9 cellular contexts compared by ENCODE assay signal in the genomic region with DNA sequence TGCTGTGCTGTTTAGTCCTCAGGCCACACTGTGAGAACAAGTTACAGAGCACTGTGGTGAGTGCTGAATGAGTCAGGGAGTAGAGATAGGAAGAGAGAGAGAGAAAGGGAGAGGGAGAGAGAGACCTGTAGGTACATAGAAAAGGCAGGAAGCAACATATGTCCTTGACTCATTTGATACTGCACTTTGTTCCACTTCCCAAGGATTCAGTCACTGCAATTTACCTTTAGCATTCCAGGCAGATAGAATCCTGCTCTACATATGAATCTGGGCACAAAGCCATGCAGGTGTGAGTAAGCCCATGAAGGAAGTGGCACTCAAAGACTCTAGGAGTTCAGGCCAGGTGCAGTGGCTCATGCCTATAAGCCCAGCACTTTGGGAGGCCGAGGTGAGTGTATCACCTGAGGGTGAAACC. TPM values are rescaled to one million over a fixed set of nuclear protein-coding genes. Genes with fewer than 3 reads are reported as not detected.
A peak's percentile ranks its signal among the peaks of the same experiment; 100 is the strongest.
DNase-seq lines count a peak whose midpoint lies in the region; ATAC-seq, FAIRE-seq and TF ChIP-seq lines count a peak whose summit lies in the region.
"Had no signal": no experiment of that assay in that cellular context is flagged by ENCODE, and none has a peak within 500 bp of the region (broad histone marks: within the 10 kb centered on the region; RNA-seq: fewer than 3 reads in every experiment).

No MANE protein-coding gene starts in this region.

- peak; percentile 85 for DNase-seq in DMS153 (lab: John Stamatoyannopoulos, UW)
- DNase-seq in M059J (ENCODE audit: low read depth) = peak; percentile 40
- DNase-seq in activated CD8-positive, alpha-beta T cell treated with anti-CD3 and anti-CD28 coated beads for 36 hours = peak; percentile 26
- DNase-seq in HepG2 (ENCODE audit: low spot score) = peak; percentile 20
- no peak for DNase-seq in dorsolateral prefrontal cortex
- DNase-seq in activated effector memory CD4-positive, alpha-beta T cell treated with anti-CD3 and anti-CD28 coated beads, Interleukin-2, amount 50 U/mL, for 16 hours = no peak
- DNase-seq in progenitor cell of endocrine pancreas (ENCODE audit: low spot score, unreplicated experiment) = no peak
- no peak for DNase-seq in D721Med (ENCODE audit: insufficient read length, low spot score)

- no peak overlapping the region for H3K9ac ChIP-seq in HepG2 (ENCODE audit: insufficient read depth, low read depth, low read length)

- intact Hi-C loops in activated CD8-positive, alpha-beta T cell treated with anti-CD3 and anti-CD28 coated beads for 36 hours (cut with micrococcal nuclease) = loop anchor here (2.0 to 5.0 kb wide), 2 partner anchors 37 to 133 kb away; no protein-coding TSS in a partner anchor
- intact Hi-C loops in HepG2 (cut with micrococcal nuclease; ENCODE audit: unreplicated experiment) (no loop called here), dorsolateral prefrontal cortex (cut with DNase I) (no loop called here)

- H3K9me3 ChIP-seq in HepG2 (ENCODE audit: low read length) = no peaks in the 10 kb centered on the region

- TF ChIP-seq RAD21 in HepG2 (CRISPR knock-in tag; IDR thresholded peaks at IDR 0.05) = no peak

- no peak for ATAC-seq in activated CD8-positive, alpha-beta T cell treated with anti-CD3 and anti-CD28 coated beads for 36 hours
- peak; percentile 66 for ATAC-seq in HepG2

- WGBS in HepG2 (ENCODE audit: low lambda C conversion rate) = 23% methylated on average over 1 of the region's 1 CpG

- CTCF ChIA-PET in activated CD8-positive, alpha-beta T cell treated with anti-CD3 and anti-CD28 coated beads for 36 hours (lab: Charles Lee) = interaction anchor here (1.1 to 1.2 kb wide), 2 partner anchors 7 to 132 kb away, joined by 5 to 9 read pairs; no protein-coding TSS in a partner anchor
- CTCF ChIA-PET in HepG2 (lab: Yijun Ruan, JAX; ENCODE audit: low intra/inter-chr PET ratio, low total read pairs) = no interaction called here

- H2AFZ ChIP-seq in HepG2 (ENCODE audit: low read length) = no peak overlapping the region

- H3K27me3 ChIP-seq in HepG2 (ENCODE audit: control insufficient read depth in 1 of 2, insufficient read depth in 2 of 2, low read length in 2 of 2) (peaks cover 0 to 3% of the 10 kb centered on the region in 2 experiments; a peak in 1 of 5 replicates), dorsolateral prefrontal cortex (peaks cover 0 to 6% (median 0%) of the 10 kb centered on the region in 45 donors)

- POLR2A ChIA-PET in activated CD8-positive, alpha-beta T cell treated with anti-CD3 and anti-CD28 coated beads for 36 hours (lab: Charles Lee) = interaction anchor here (1.2 to 1.4 kb wide), 2 partner anchors 30 to 133 kb away, joined by 4 read pairs; no protein-coding TSS in a partner anchor
- POLR2A ChIA-PET in HepG2 (lab: Yijun Ruan, JAX) = no interaction called here

- peaks cover 11% of the 10 kb centered on the region for H3K4me1 ChIP-seq in HepG2 (ENCODE audit: insufficient read depth, low read length)

- H3K36me3 Mint-ChIP-seq in activated CD8-positive, alpha-beta T cell treated with anti-CD3 and anti-CD28 coated beads for 36 hours (ENCODE audit: low read depth) = peaks cover 1% of the 10 kb centered on the region
- H3K36me3 Mint-ChIP-seq in progenitor cell of endocrine pancreas (ENCODE audit: insufficient read depth) = no peaks in the 10 kb centered on the region

- H3K79me2 ChIP-seq in HepG2 (ENCODE audit: insufficient read depth, low read length) = no peaks in the 10 kb centered on the region

- peak overlapping the region; percentile 75 for H3K4me3 Mint-ChIP-seq in activated CD8-positive, alpha-beta T cell treated with anti-CD3 and anti-CD28 coated beads for 36 hours
- no peak overlapping the region for H3K4me3 Mint-ChIP-seq in progenitor cell of endocrine pancreas (ENCODE audit: low read depth)

- H3K27ac ChIP-seq in HepG2 (ENCODE audit: extremely low read length, insufficient read depth, low read length) (no peak overlapping the region), dorsolateral prefrontal cortex (no peak overlapping the region)

- no peaks in the 10 kb centered on the region for H3K27me3 Mint-ChIP-seq in activated CD8-positive, alpha-beta T cell treated with anti-CD3 and anti-CD28 coated beads for 36 hours
- peaks cover 2% of the 10 kb centered on the region for H3K27me3 Mint-ChIP-seq in progenitor cell of endocrine pancreas

- no peaks in the 10 kb centered on the region for H3K9me3 Mint-ChIP-seq in activated CD8-positive, alpha-beta T cell treated with anti-CD3 and anti-CD28 coated beads for 36 hours
- no peaks in the 10 kb centered on the region for H3K9me3 Mint-ChIP-seq in progenitor cell of endocrine pancreas (ENCODE audit: low read depth)

- no peak for TF ChIP-seq CTCF in activated CD8-positive, alpha-beta T cell treated with anti-CD3 and anti-CD28 coated beads for 36 hours (IDR thresholded peaks at IDR 0.05)
- TF ChIP-seq CTCF in HepG2 (CRISPR knock-in tag; IDR thresholded peaks at IDR 0.05) = no peak
- TF ChIP-seq CTCF in dorsolateral prefrontal cortex (IDR thresholded peaks at IDR 0.05 in 54 of 56, conservative IDR thresholded peaks at IDR 0.05 in 2 of 56; ENCODE audit: low read depth in 1 of 56, partially characterized antibody in 56 of 56) = no peak
- TF ChIP-seq CTCF in progenitor cell of endocrine pancreas (IDR thresholded peaks at IDR 0.05; ENCODE audit: unreplicated experiment) = no peak
- no peak for TF ChIP-seq CTCF in D721Med (IDR thresholded peaks at IDR 0.05; ENCODE audit: insufficient read depth, missing control alignments)

- peak overlapping the region; percentile 86 for H3K27ac Mint-ChIP-seq in activated CD8-positive, alpha-beta T cell treated with anti-CD3 and anti-CD28 coated beads for 36 hours
- no peak overlapping the region for H3K27ac Mint-ChIP-seq in progenitor cell of endocrine pancreas

- BruUV-seq in HepG2 (replicated peaks; lab: Mats Ljungman, UMichigan) = no TSS peak

- peaks cover 58% of the 10 kb centered on the region for H3K4me1 Mint-ChIP-seq in activated CD8-positive, alpha-beta T cell treated with anti-CD3 and anti-CD28 coated beads for 36 hours (ENCODE audit: low read depth)
- H3K4me1 Mint-ChIP-seq in progenitor cell of endocrine pancreas (ENCODE audit: low read depth) = no peaks in the 10 kb centered on the region

- H3K4me3 ChIP-seq in HepG2 (replicated peaks in 1 of 3; ENCODE audit: insufficient read depth in 1 of 3, low read depth in 2 of 3, low read length in 3 of 3) (no peak overlapping the region), dorsolateral prefrontal cortex (no peak overlapping the region)

- TF ChIP-seq EP300 in HepG2 (IDR thresholded peaks at IDR 0.05; ENCODE audit: low read depth in 2 of 2, low read length in 2 of 2) = no peak
- no peak for TF ChIP-seq EP300 in HepG2 (CRISPR knock-in tag; IDR thresholded peaks at IDR 0.05; ENCODE audit: borderline replicate concordance)

- no peak for FAIRE-seq in HepG2 (lab: Jason Lieb, UNC)
- FAIRE-seq in D721Med (lab: Jason Lieb, UNC) = no peak
- FAIRE-seq: endothelial cell of umbilical vein had no signal

- no peak overlapping the region for H3K4me2 ChIP-seq in HepG2 (ENCODE audit: low read depth, low read length)

- in situ Hi-C loops in HepG2 (cut with HindIII; ENCODE audit: extremely low pct_ligation_motif_present, low pct_unique_long_range_greater_than_20kb) = no loop called here

- TF ChIP-seq POLR2A in HepG2 (IDR thresholded peaks at IDR 0.05; ENCODE audit: insufficient read depth in 1 of 2, low read depth in 2 of 2, low read length in 2 of 2) = no peak

- no peaks in the 10 kb centered on the region for H3K36me3 ChIP-seq in HepG2 (replicated peaks in 1 of 2; ENCODE audit: control insufficient read depth in 1 of 2, insufficient read depth in 2 of 2, low read length in 2 of 2)

- H4K20me1 ChIP-seq in HepG2 (ENCODE audit: insufficient read depth, low read length) = no peaks in the 10 kb centered on the region

TF ChIP-seq in HepG2, 621 proteins besides CTCF, POLR2A, EP300 and RAD21 (continues in another document):
- TF ChIP-seq NFATC3 (CRISPR knock-in tag; IDR thresholded peaks at IDR 0.05) = no peak
- TF ChIP-seq, protein P1, sequence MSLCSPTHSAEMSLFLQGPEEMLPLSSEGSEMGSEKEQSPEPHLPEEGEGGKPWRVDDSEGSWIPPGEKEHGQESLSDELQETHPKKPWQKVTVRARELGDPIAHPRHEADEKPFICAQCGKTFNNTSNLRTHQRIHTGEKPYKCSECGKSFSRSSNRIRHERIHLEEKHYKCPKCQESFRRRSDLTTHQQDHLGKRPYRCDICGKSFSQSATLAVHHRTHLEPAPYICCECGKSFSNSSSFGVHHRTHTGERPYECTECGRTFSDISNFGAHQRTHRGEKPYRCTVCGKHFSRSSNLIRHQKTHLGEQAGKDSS (CRISPR knock-in tag; IDR thresholded peaks at IDR 0.05; ENCODE audit: borderline replicate concordance, low read depth) = peak; percentile 95
- no peak for TF ChIP-seq SMAD3 (CRISPR knock-in tag; IDR thresholded peaks at IDR 0.05)

RNA-seq across cellular contexts. Expression of a gene that starts 1.0 kb away (rescaled TPM):
- 0.49 and 0.76 TPM in 2 replicates for total RNA-seq in M059J (2014; rRNA removed; shearing (Covaris generic))
- total RNA-seq in activated CD8-positive, alpha-beta T cell treated with anti-CD3 and anti-CD28 coated beads for 36 hours = 10 to 100 TPM; 11.7 to 12.3 TPM
- total RNA-seq in HepG2 (2016; rRNA removed; fragmentation: Illumina TruSeq; extraction: Trizol) (not detected in 2 replicates), dorsolateral prefrontal cortex (1 to 10 TPM in 49 of 120 experiments, under 1 TPM in 66, not detected in 5; 0.13 to 2.7 (median 0.90) TPM), progenitor cell of endocrine pancreas (0.12 TPM in 1 of 2 replicates, not detected in the other)
- not detected in 2 replicates for total RNA-seq in HepG2 (2016; cell fraction: cytosol; rRNA removed; fragmentation: Illumina TruSeq; extraction: Trizol; ENCODE audit: low read depth)
- not detected in 2 replicates for total RNA-seq in HepG2 (2016; cell fraction: insoluble cytoplasmic fraction; rRNA removed; fragmentation: Illumina TruSeq; extraction: Trizol)
- total RNA-seq in HepG2 (2016; cell fraction: membrane; rRNA removed; fragmentation: Illumina TruSeq; extraction: Trizol) = not detected in 2 replicates
- not detected in 2 replicates for total RNA-seq in HepG2 (2016; cell fraction: nucleus; rRNA removed; fragmentation: Illumina TruSeq; extraction: Trizol)
- polyA plus RNA-seq in HepG2 (2011; rRNA removed) = not detected in 2 replicates
- not detected in 2 replicates for polyA plus RNA-seq in HepG2 (2011; cell fraction: cytosol; rRNA removed)
- polyA plus RNA-seq in HepG2 (2011; cell fraction: nucleus; rRNA removed) = not detected in 2 replicates
- polyA plus RNA-seq in HepG2 (2012) = not detected in 2 replicates
- not detected in 2 replicates for polyA plus RNA-seq in HepG2 (2016; cell fraction: cytosol; fragmentation: Illumina TruSeq; extraction: Trizol; ENCODE audit: low read depth)
- not detected in 2 replicates for polyA plus RNA-seq in HepG2 (2016; cell fraction: insoluble cytoplasmic fraction; fragmentation: Illumina TruSeq; extraction: Trizol; ENCODE audit: low read depth)
- not detected in 2 replicates for polyA plus RNA-seq in HepG2 (2016; cell fraction: membrane; fragmentation: Illumina TruSeq; extraction: Trizol; ENCODE audit: low read depth)
- polyA plus RNA-seq in HepG2 (2016; cell fraction: nucleus; fragmentation: Illumina TruSeq; extraction: Trizol; ENCODE audit: insufficient read depth, low read depth) = not detected in 2 replicates
- 0.19 TPM in 1 of 2 replicates, not detected in the other for polyA minus RNA-seq in HepG2 (2011; rRNA and poly(A)+ RNA removed; ENCODE audit: low replicate concordance)
- not detected in 2 replicates for polyA minus RNA-seq in HepG2 (2011; cell fraction: cytosol; rRNA and poly(A)+ RNA removed)
- not detected in 2 replicates for polyA minus RNA-seq in HepG2 (2011; cell fraction: nucleus; rRNA and poly(A)+ RNA removed)
- total RNA-seq: endothelial cell of umbilical vein had no signal
- polyA plus RNA-seq: endothelial cell of umbilical vein had no signal

Comparison
In these comparisons a context has a peak if more than half of its experiments do, and no peak if none do; other contexts are left out.
1. DNase-seq: peak in DMS153 (single experiment), M059J (single experiment), activated CD8-positive, alpha-beta T cell treated with anti-CD3 and anti-CD28 coated beads for 36 hours (single experiment) and HepG2 (single experiment); none in dorsolateral prefrontal cortex (0 of 10), activated effector memory CD4-positive, alpha-beta T cell treated with anti-CD3 and anti-CD28 coated beads, Interleukin-2, amount 50 U/mL, for 16 hours (single experiment), progenitor cell of endocrine pancreas (single experiment) and D721Med (single experiment).